In genomic region chr1:200890818-200891773, GRCh38 we compare ENCODE assay signal across 9 cellular contexts. TPM values are rescaled to one million over a fixed set of nuclear protein-coding genes. Genes with fewer than 3 reads are reported as not detected.
A peak's percentile ranks its signal among the peaks of the same experiment; 100 is the strongest.
DNase-seq lines count a peak whose midpoint lies in the region; ATAC-seq and TF ChIP-seq lines count a peak whose summit lies in the region.
"Had no signal": no experiment of that assay in that cellular context is flagged by ENCODE, and none has a peak within 500 bp of the region (broad histone marks: within the 10 kb centered on the region; RNA-seq: fewer than 3 reads in every experiment).

No MANE protein-coding gene starts in this region.

- H3K9me1 ChIP-seq in IMR-90 (ENCODE audit: insufficient read depth, low read length): peaks cover 2% of the 10 kb centered on the region; the same call in 1 of the 2 replicates

- no peak overlapping the region for H4K91ac ChIP-seq in IMR-90 (ENCODE audit: insufficient read depth, low read depth, low read length)

- H3K36me3 Mint-ChIP-seq in activated CD8-positive, alpha-beta memory T cell treated with anti-CD3 and anti-CD28 coated beads, Interleukin-2, amount 10 ng/mL, durations not matched to agents 7 days and 5 days: no peaks in the 10 kb centered on the region
- no peaks in the 10 kb centered on the region for H3K36me3 Mint-ChIP-seq in WTC11

- TF ChIP-seq EP300 in gastroesophageal sphincter (IDR thresholded peaks at IDR 0.05): no peak
- TF ChIP-seq EP300 in ovary (IDR thresholded peaks at IDR 0.05): no peak

- H3K27me3 ChIP-seq in IMR-90 (ENCODE audit: control insufficient read depth, insufficient read depth, low read length) (peaks cover 64% of the 10 kb centered on the region), gastroesophageal sphincter (peaks cover 63% of the 10 kb centered on the region), ovary (no peaks in the 10 kb centered on the region)

- TF ChIP-seq POLR2A in IMR-90 (IDR thresholded peaks at IDR 0.05; ENCODE audit: low read depth, low read length) (no peak), gastroesophageal sphincter (IDR thresholded peaks at IDR 0.05) (no peak), ovary (IDR thresholded peaks at IDR 0.05) (no peak)

- dilution Hi-C loops in IMR-90 (cut with HindIII; ENCODE audit: low sequenced_read_pairs, unreplicated experiment): no loop called here

- H2AFZ ChIP-seq in IMR-90 (replicated peaks; ENCODE audit: low read length, poor library complexity): peak overlapping the region; percentile 97

- ATAC-seq in activated CD8-positive, alpha-beta memory T cell treated with anti-CD3 and anti-CD28 coated beads, Interleukin-2, amount 10 ng/mL, durations not matched to agents 7 days and 5 days: no peak
- ATAC-seq in IMR-90 (ENCODE audit: low read depth) (peak; percentile 92), WTC11 (peak; percentile 32), gastroesophageal sphincter (peak; percentile 35)

- H3K4me1 ChIP-seq in IMR-90 (ENCODE audit: control insufficient read depth, insufficient read depth, low read length) (peaks cover 3% of the 10 kb centered on the region; the same call in 1 of the 2 replicates), gastroesophageal sphincter (peaks cover 0 to 17% (median 10%) of the 10 kb centered on the region in 3 donors), ovary (ENCODE audit: insufficient read depth) (no peaks in the 10 kb centered on the region)

- DNase-seq in activated CD8-positive, alpha-beta memory T cell treated with anti-CD3 and anti-CD28 coated beads, Interleukin-2, amount 50 U/mL, for 4 hours: peak; percentile 29
- no peak for DNase-seq in activated CD8-positive, alpha-beta memory T cell treated with anti-CD3 and anti-CD28 coated beads, Interleukin-2, amount 10 ng/mL, durations not matched to agents 7 days and 5 days
- DNase-seq in IMR-90: peak; percentile 19
- peak; percentile 80 for DNase-seq in WTC11 (ENCODE audit: low spot score)
- DNase-seq in ovary: no peak
- no peak for DNase-seq in middle frontal gyrus (ENCODE audit: extremely low spot score, low spot score)
- DNase-seq in cerebellar nuclear complex (lab: John Stamatoyannopoulos, UW): no peak

- no peaks in the 10 kb centered on the region for H4K20me1 ChIP-seq in IMR-90 (ENCODE audit: insufficient read depth, low read length)

- BruUV-seq in IMR-90 (replicated peaks; lab: Mats Ljungman, UMichigan): no TSS peak

- 2% methylated on average over 33 of the region's 72 CpGs; no CpG with 5 or more reads in 1 of the 2 experiments for WGBS in IMR-90 (ENCODE audit: extremely low coverage in 2 of 2, insufficient read length in 1 of 2), 2 experiments
- WGBS in gastroesophageal sphincter (ENCODE audit: low coverage in 1 of 2), 2 donors: 7 to 9% methylated on average over 19 to 41 of the region's 72 CpGs
- WGBS in ovary, 3 donors: 2 to 6% (median 2%) methylated on average over 52 to 72 of the region's 72 CpGs

- no peak overlapping the region for H2BK5ac ChIP-seq in IMR-90 (ENCODE audit: low read depth, low read length, poor library complexity, severe bottlenecking)

- H2BK15ac ChIP-seq in IMR-90 (ENCODE audit: low read depth, low read length): no peak overlapping the region; the same call in 2 of the 3 replicates

- TF ChIP-seq RAD21 in IMR-90 (IDR thresholded peaks at IDR 0.05; ENCODE audit: low read length): peak; percentile 21; the same call in 1 of the 2 replicates

- no peak overlapping the region for H3K18ac ChIP-seq in IMR-90 (ENCODE audit: low read depth, low read length)

- POLR2A ChIA-PET in IMR-90 (lab: Charles Lee; ENCODE audit: unreplicated experiment): no interaction called here
- POLR2A ChIA-PET in WTC11 (lab: Charles Lee): interaction anchor here (0.6 to 1.7 kb wide), 5 partner anchors 13 to 52 kb away, joined by 3 to 8 read pairs (median 4); no protein-coding TSS in a partner anchor

- H3K9me3 ChIP-seq in IMR-90 (ENCODE audit: control insufficient read depth, insufficient read depth, low read length): no peaks in the 10 kb centered on the region
- no peaks in the 10 kb centered on the region for H3K9me3 ChIP-seq in gastroesophageal sphincter
- H3K9me3 ChIP-seq in ovary: no peaks in the 10 kb centered on the region

- H3K27ac Mint-ChIP-seq in activated CD8-positive, alpha-beta memory T cell treated with anti-CD3 and anti-CD28 coated beads, Interleukin-2, amount 10 ng/mL, durations not matched to agents 7 days and 5 days: no peak overlapping the region
- H3K27ac Mint-ChIP-seq in WTC11: peak overlapping the region; percentile 94

- 0 out of 2 replicates have a peak overlapping the region, but pooled peaks have one; percentile 77 for H3K14ac ChIP-seq in IMR-90 (replicated peaks; ENCODE audit: low read depth, low read length)

- H2BK120ac ChIP-seq in IMR-90 (ENCODE audit: low read depth, low read length): peak overlapping the region; percentile 93

- H2BK20ac ChIP-seq in IMR-90 (ENCODE audit: low read depth, low read length): peak overlapping the region; percentile 78; the same call in 1 of the 2 replicates

- H3K27ac ChIP-seq in IMR-90 (ENCODE audit: insufficient read depth, low read length) (no peak overlapping the region), gastroesophageal sphincter (no peak overlapping the region), ovary (no peak overlapping the region)

- H3K4me2 ChIP-seq in IMR-90 (ENCODE audit: low read depth, low read length): peak overlapping the region; percentile 32

- no peaks in the 10 kb centered on the region for H3K9me3 Mint-ChIP-seq in activated CD8-positive, alpha-beta memory T cell treated with anti-CD3 and anti-CD28 coated beads, Interleukin-2, amount 10 ng/mL, durations not matched to agents 7 days and 5 days (ENCODE audit: low read depth)
- no peaks in the 10 kb centered on the region for H3K9me3 Mint-ChIP-seq in WTC11

- no peak overlapping the region for H3K4ac ChIP-seq in IMR-90 (ENCODE audit: low read depth, low read length)

- H3K4me3 ChIP-seq in IMR-90 (ENCODE audit: insufficient read depth, low read depth, low read length) (peak overlapping the region; percentile 29), gastroesophageal sphincter (peak overlapping the region in 1 of 2 donors; percentile 48), ovary (peak overlapping the region; percentile 29)

- H4K5ac ChIP-seq in IMR-90 (ENCODE audit: low read depth, low read length): no peak overlapping the region

- intact Hi-C loops in IMR-90 (cut with micrococcal nuclease): no loop called here
- intact Hi-C loops in ovary (cut with DNase I): no loop called here

- no peaks in the 10 kb centered on the region for H3K79me1 ChIP-seq in IMR-90 (ENCODE audit: low read depth in 1 of 2, low read length in 2 of 2)

- CTCF ChIA-PET in activated CD8-positive, alpha-beta memory T cell treated with anti-CD3 and anti-CD28 coated beads, Interleukin-2, amount 10 ng/mL, durations not matched to agents 7 days and 5 days (lab: Charles Lee): interaction anchor here (0.6 to 1.3 kb wide), 4 partner anchors 9 to 269 kb away, joined by 3 to 4 read pairs (median 3); no protein-coding TSS in a partner anchor
- CTCF ChIA-PET in IMR-90 (lab: Yijun Ruan, JAX): interaction anchor here (0.6 to 1.0 kb wide), 3 partner anchors 15 to 379 kb away, joined by 3 to 4 read pairs (median 4); no protein-coding TSS in a partner anchor
- CTCF ChIA-PET in WTC11 (lab: Charles Lee): interaction anchor here (0.6 to 4.1 kb wide), 22 partner anchors 9 to 269 kb away, joined by 3 to 19 read pairs (median 4); partner anchors contain the start of genes ASCL5, DDX59 and GPR25

- TF ChIP-seq CTCF in IMR-90 (conservative IDR thresholded peaks at IDR 0.05; ENCODE audit: low read depth, low read length) (peak; percentile 47), WTC11 (IDR thresholded peaks at IDR 0.05) (no peak), gastroesophageal sphincter (IDR thresholded peaks at IDR 0.05) (no peak), ovary (IDR thresholded peaks at IDR 0.05) (no peak)

- no peak overlapping the region for H3K9ac ChIP-seq in IMR-90 (ENCODE audit: low read depth, low read length)

- H3K56ac ChIP-seq in IMR-90 (ENCODE audit: extremely low read depth, insufficient read depth, low read length): no peak overlapping the region

- no peak overlapping the region for H3K4me3 Mint-ChIP-seq in activated CD8-positive, alpha-beta memory T cell treated with anti-CD3 and anti-CD28 coated beads, Interleukin-2, amount 10 ng/mL, durations not matched to agents 7 days and 5 days
- H3K4me3 Mint-ChIP-seq in WTC11: peak overlapping the region; percentile 88

- H3K36me3 ChIP-seq in IMR-90 (ENCODE audit: control insufficient read depth, insufficient read depth, low read length): no peaks in the 10 kb centered on the region
- H3K36me3 ChIP-seq in gastroesophageal sphincter: no peaks in the 10 kb centered on the region
- H3K36me3 ChIP-seq in ovary: no peaks in the 10 kb centered on the region

- H3K27me3 Mint-ChIP-seq in activated CD8-positive, alpha-beta memory T cell treated with anti-CD3 and anti-CD28 coated beads, Interleukin-2, amount 10 ng/mL, durations not matched to agents 7 days and 5 days: peaks cover 77% of the 10 kb centered on the region
- peaks cover 3% of the 10 kb centered on the region; the same call in 1 of the 2 replicates for H3K27me3 Mint-ChIP-seq in WTC11 (ENCODE audit: low read depth)

- in situ Hi-C loops in IMR-90 (cut with MboI; ENCODE audit: low sequenced_read_pairs): no loop called here

- peak overlapping the region; percentile 86; the same call in 1 of the 2 replicates for H3K23ac ChIP-seq in IMR-90 (ENCODE audit: low read depth, low read length)

- peaks cover 55% of the 10 kb centered on the region for H3K4me1 Mint-ChIP-seq in activated CD8-positive, alpha-beta memory T cell treated with anti-CD3 and anti-CD28 coated beads, Interleukin-2, amount 10 ng/mL, durations not matched to agents 7 days and 5 days
- peaks cover 71% of the 10 kb centered on the region for H3K4me1 Mint-ChIP-seq in WTC11

- 0 out of 4 replicates have a peak overlapping the region, but pooled peaks of 1 of the 2 experiments have one; percentile 10 for H4K8ac ChIP-seq in IMR-90 (ENCODE audit: low read depth in 2 of 2, low read length in 2 of 2)

- H2AK9ac ChIP-seq in IMR-90 (replicated peaks; ENCODE audit: low read depth, low read length, poor library complexity): peak overlapping the region; percentile 82

- H2AK5ac ChIP-seq in IMR-90 (ENCODE audit: low read depth, low read length): no peak overlapping the region

RNA-seq across cellular contexts. Expression of gene INAVA, which starts 3.6 kb away (rescaled TPM):
- total RNA-seq in activated CD8-positive, alpha-beta memory T cell treated with anti-CD3 and anti-CD28 coated beads, Interleukin-2, amount 10 ng/mL, durations not matched to agents 7 days and 5 days: 1 to 10 TPM in 1 of 2 experiments, under 1 TPM in 1; 0.15 to 2.6 TPM
- total RNA-seq in IMR-90 (2012; rRNA removed) (under 0.01 TPM in 1 of 2 replicates, not detected in the other), WTC11 (2021) (41.2 to 47.9 TPM (median 47.6 TPM) in 3 replicates), gastroesophageal sphincter (1 to 10 TPM in 1 of 4 donors, under 1 TPM in 1, not detected in 2; 0.47 to 2.9 TPM), ovary (1 to 10 TPM in 3 of 7 donors, under 1 TPM in 2, not detected in 2; 0.59 to 7.9 (median 1.1) TPM)
- polyA plus RNA-seq in IMR-90 (2012; rRNA removed) (0.07 and 0.13 TPM in 2 replicates), ovary (under 1 TPM; 0.18 TPM)
- 0.02 and 0.21 TPM in 2 replicates for polyA plus RNA-seq in IMR-90 (2012; cell fraction: cytosol; rRNA removed)
- 0.24 and 0.48 TPM in 2 replicates for polyA plus RNA-seq in IMR-90 (2012; cell fraction: nucleus; rRNA removed; ENCODE audit: low replicate concordance)
- total RNA-seq: lung microvascular endothelial cell had no signal

RNA-seq across cellular contexts. Expression of gene GPR25, which starts 18.3 kb away (rescaled TPM):
- total RNA-seq in activated CD8-positive, alpha-beta memory T cell treated with anti-CD3 and anti-CD28 coated beads, Interleukin-2, amount 10 ng/mL, durations not matched to agents 7 days and 5 days: under 1 TPM in 1 of 2 experiments, not detected in 1; 0.35 TPM
- total RNA-seq in IMR-90 (2012; rRNA removed) (not detected in 2 replicates), WTC11 (2021) (0.14 to 0.16 TPM in 2 of 3 replicates, not detected in the other), gastroesophageal sphincter (not detected), ovary (not detected)
- polyA plus RNA-seq in IMR-90 (2012; rRNA removed) (not detected in 2 replicates), ovary (under 1 TPM in 1 of 2 donors, not detected in 1; 0.06 TPM)
- polyA plus RNA-seq in IMR-90 (2012; cell fraction: cytosol; rRNA removed): not detected in 2 replicates
- not detected in 2 replicates for polyA plus RNA-seq in IMR-90 (2012; cell fraction: nucleus; rRNA removed; ENCODE audit: low replicate concordance)
- total RNA-seq: lung microvascular endothelial cell had no signal

Comparison
In these comparisons a context has a peak if more than half of its experiments do, and no peak if none do; other contexts are left out.
1. DNase-seq: peak in activated CD8-positive, alpha-beta memory T cell treated with anti-CD3 and anti-CD28 coated beads, Interleukin-2, amount 50 U/mL, for 4 hours (single experiment), IMR-90 (single experiment) and WTC11 (single experiment); none in activated CD8-positive, alpha-beta memory T cell treated with anti-CD3 and anti-CD28 coated beads, Interleukin-2, amount 10 ng/mL, durations not matched to agents 7 days and 5 days (single experiment), ovary (0 of 5), middle frontal gyrus (single experiment) and cerebellar nuclear complex (0 of 2).